2 cellular contexts compared by ENCODE assay signal in the genomic region with DNA sequence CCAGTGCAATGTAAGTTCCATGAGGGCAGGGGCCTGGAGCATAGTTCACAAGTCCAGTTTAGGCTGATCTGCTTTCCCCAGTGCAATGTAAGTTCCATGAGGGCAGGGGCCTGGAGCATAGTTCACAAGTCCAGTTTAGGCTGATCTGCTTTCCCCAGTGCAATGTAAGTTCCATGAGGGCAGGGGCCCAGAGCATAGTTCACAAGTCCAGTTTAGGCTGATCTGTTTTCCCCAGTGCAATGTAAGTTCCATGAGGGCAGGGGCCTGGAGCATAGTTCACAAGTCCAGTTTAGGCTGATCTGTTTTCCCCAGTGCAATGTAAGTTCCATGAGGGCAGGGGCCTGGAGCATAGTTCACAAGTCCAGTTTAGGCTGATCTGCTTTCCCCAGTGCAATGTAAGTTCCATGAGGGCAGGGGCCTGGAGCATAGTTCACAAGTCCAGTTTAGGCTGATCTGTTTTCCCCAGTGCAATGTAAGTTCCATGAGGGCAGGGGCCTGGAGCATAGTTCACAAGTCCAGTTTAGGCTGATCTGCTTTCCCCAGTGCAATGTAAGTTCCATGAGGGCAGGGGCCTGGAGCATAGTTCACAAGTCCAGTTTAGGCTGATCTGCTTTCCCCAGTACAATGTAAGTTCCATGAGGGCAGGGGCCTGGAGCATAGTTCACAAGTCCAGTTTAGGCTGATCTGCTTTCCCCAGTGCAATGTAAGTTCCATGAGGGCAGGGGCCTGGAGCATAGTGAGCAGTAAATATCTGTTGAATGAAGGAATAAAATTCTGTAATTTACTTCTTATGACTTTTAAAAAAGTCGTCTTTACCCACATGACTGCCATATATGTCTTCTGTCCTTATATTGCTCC.
TF ChIP-seq lines count a peak whose summit lies in the region.
"Not testable (repeated sequence)": the region's sequence is repeated elsewhere in the genome, so short reads cannot be mapped to it uniquely, and the experiment has no call there.

No MANE protein-coding gene starts in this region.

TF ChIP-seq in HepG2, 621 proteins besides CTCF, POLR2A, EP300 and RAD21:
- peak; percentile 74; the same call in 1 of the 2 replicates for TF ChIP-seq SETDB1 (CRISPR knock-in tag; IDR thresholded peaks at IDR 0.05; ENCODE audit: borderline replicate concordance)
- TF ChIP-seq, protein P1, sequence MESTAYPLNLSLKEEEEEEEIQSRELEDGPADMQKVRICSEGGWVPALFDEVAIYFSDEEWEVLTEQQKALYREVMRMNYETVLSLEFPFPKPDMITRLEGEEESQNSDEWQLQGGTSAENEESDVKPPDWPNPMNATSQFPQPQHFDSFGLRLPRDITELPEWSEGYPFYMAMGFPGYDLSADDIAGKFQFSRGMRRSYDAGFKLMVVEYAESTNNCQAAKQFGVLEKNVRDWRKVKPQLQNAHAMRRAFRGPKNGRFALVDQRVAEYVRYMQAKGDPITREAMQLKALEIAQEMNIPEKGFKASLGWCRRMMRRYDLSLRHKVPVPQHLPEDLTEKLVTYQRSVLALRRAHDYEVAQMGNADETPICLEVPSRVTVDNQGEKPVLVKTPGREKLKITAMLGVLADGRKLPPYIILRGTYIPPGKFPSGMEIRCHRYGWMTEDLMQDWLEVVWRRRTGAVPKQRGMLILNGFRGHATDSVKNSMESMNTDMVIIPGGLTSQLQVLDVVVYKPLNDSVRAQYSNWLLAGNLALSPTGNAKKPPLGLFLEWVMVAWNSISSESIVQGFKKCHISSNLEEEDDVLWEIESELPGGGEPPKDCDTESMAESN (CRISPR knock-in tag; conservative IDR thresholded peaks at IDR 0.05): peak; percentile 97
- 0 out of 2 replicates have a peak, but pooled peaks have one; percentile 23 for TF ChIP-seq POGZ (CRISPR knock-in tag; IDR thresholded peaks at IDR 0.05)
- peak; percentile 30; the same call in 1 of the 2 replicates for TF ChIP-seq ZNF501 (CRISPR knock-in tag; IDR thresholded peaks at IDR 0.05)
- TF ChIP-seq ZMYM2 (CRISPR knock-in tag; IDR thresholded peaks at IDR 0.05): peak; percentile 92
- TF ChIP-seq, protein P2, sequence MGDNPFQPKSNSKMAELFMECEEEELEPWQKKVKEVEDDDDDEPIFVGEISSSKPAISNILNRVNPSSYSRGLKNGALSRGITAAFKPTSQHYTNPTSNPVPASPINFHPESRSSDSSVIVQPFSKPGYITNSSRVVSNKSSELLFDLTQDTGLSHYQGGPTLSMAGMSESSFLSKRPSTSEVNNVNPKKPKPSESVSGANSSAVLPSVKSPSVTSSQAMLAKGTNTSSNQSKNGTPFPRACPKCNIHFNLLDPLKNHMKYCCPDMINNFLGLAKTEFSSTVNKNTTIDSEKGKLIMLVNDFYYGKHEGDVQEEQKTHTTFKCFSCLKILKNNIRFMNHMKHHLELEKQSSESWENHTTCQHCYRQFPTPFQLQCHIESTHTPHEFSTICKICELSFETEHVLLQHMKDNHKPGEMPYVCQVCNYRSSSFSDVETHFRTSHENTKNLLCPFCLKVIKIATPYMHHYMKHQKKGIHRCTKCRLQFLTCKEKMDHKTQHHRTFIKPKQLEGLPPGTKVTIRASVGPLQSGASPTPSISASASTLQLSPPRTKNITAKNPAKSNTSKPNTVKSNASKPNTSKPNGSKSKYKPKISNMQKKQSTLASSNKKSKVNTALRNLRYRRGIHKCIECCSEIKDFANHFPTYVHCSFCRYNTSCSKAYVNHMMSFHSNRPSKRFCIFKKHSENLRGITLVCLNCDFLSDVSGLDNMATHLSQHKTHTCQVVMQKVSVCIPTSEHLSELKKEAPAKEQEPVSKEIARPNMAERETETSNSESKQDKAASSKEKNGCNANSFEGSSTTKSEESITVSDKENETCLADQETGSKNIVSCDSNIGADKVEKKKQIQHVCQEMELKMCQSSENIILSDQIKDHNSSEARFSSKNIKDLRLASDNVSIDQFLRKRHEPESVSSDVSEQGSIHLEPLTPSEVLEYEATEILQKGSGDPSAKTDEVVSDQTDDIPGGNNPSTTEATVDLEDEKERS (CRISPR knock-in tag; IDR thresholded peaks at IDR 0.05): 0 out of 2 replicates have a peak, but pooled peaks have one; percentile 73
- TF ChIP-seq NCOR1 (IDR thresholded peaks at IDR 0.05; ENCODE audit: borderline replicate concordance, low read length): peak; percentile 66; the same call in 1 of the 2 replicates
- TF ChIP-seq HNF4G (IDR thresholded peaks at IDR 0.05; ENCODE audit: borderline replicate concordance, low read depth, low read length): peak; percentile 32; the same call in 1 of the 2 replicates
- TF ChIP-seq HNF4G (CRISPR knock-in tag; IDR thresholded peaks at IDR 0.05; ENCODE audit: borderline replicate concordance, low read depth); CREM (CRISPR knock-in tag; IDR thresholded peaks at IDR 0.05): not testable (repeated sequence)
- TF ChIP-seq TRIM24 (CRISPR knock-in tag; IDR thresholded peaks at IDR 0.05): peak; percentile 77
- peak; percentile 50 for TF ChIP-seq HNF4A (CRISPR knock-in tag; IDR thresholded peaks at IDR 0.05)
- TF ChIP-seq CREM (IDR thresholded peaks at IDR 0.05): 0 out of 2 replicates have a peak, but pooled peaks have one; percentile 1
- 0 out of 2 replicates have a peak, but pooled peaks have one; percentile 15 for TF ChIP-seq CHD4 (IDR thresholded peaks at IDR 0.05; ENCODE audit: borderline replicate concordance, low read length)

TF ChIP-seq in liver, 16 proteins besides CTCF, POLR2A, EP300 and RAD21:
- TF ChIP-seq HNF4A (conservative IDR thresholded peaks at IDR 0.05): peak in 1 of 2 donors; percentile 36
